ENCODE assay signal across 2 cellular contexts in genomic region chr12:54055522-54055921, GRCh38.
TF ChIP-seq lines count a peak whose summit lies in the region.

No MANE protein-coding gene starts in this region.

TF ChIP-seq in A549, 52 proteins besides CTCF, POLR2A, EP300 and RAD21:
- TF ChIP-seq FOXS1 (CRISPR knock-in tag; IDR thresholded peaks at IDR 0.05) (no peak), NFE2L2 (conservative IDR thresholded peaks at IDR 0.05; ENCODE audit: low read length) (no peak), ZSCAN20 (CRISPR knock-in tag; IDR thresholded peaks at IDR 0.05) (no peak), EHF (CRISPR knock-in tag; IDR thresholded peaks at IDR 0.05) (no peak), HES2 (IDR thresholded peaks at IDR 0.05) (no peak)

TF ChIP-seq in GM12878, 131 proteins besides CTCF, POLR2A, EP300 and RAD21:
- TF ChIP-seq CHD2 (IDR thresholded peaks at IDR 0.05; ENCODE audit: borderline replicate concordance, low read depth, low read length) = no peak
- TF ChIP-seq WRNIP1 (IDR thresholded peaks at IDR 0.05; ENCODE audit: borderline replicate concordance, low read depth, low read length) = no peak
- TF ChIP-seq KLF5 (IDR thresholded peaks at IDR 0.05; ENCODE audit: partially characterized antibody) = no peak
- TF ChIP-seq SIX5 (IDR thresholded peaks at IDR 0.05; ENCODE audit: low read depth, low read length, severe bottlenecking) = no peak
